In genomic region chr16:50604065-50604418, GRCh38 we compare ENCODE assay signal across 23 cellular contexts. TPM values are rescaled to one million over a fixed set of nuclear protein-coding genes. Genes with fewer than 3 reads are reported as not detected.
A peak's percentile ranks its signal among the peaks of the same experiment; 100 is the strongest.
DNase-seq lines count a peak whose midpoint lies in the region; ATAC-seq, FAIRE-seq and TF ChIP-seq lines count a peak whose summit lies in the region.
"Had no signal": no experiment of that assay in that cellular context is flagged by ENCODE, and none has a peak within 500 bp of the region (broad histone marks: within the 10 kb centered on the region; RNA-seq: fewer than 3 reads in every experiment).

No MANE protein-coding gene starts in this region.

- ATAC-seq in T-cell (replicated peaks in 1 of 4) (no peak), HG03135 (IDR thresholded peaks at IDR 0.05; ENCODE audit: unreplicated experiment) (no peak), HG03521 (IDR thresholded peaks at IDR 0.05; ENCODE audit: unreplicated experiment) (no peak)
- ATAC-seq: body of pancreas; natural killer cell treated with Interleukin-12 subunit alpha and Interleukin-12 subunit beta and Interleukin-15 and Interleukin-18, amount 100 ng/mL, for 72 hours had no signal

- H3K14ac ChIP-seq in H1 (ENCODE audit: insufficient read length): no peak overlapping the region

- H2BK20ac ChIP-seq in H1 (ENCODE audit: low read length): no peak overlapping the region

- TF ChIP-seq EP300 in H1 (IDR thresholded peaks at IDR 0.05; ENCODE audit: borderline replicate concordance in 1 of 2, low read depth in 2 of 2, low read length in 2 of 2) (no peak), tibial nerve (IDR thresholded peaks at IDR 0.05) (no peak)

- H3K27me3 Mint-ChIP-seq in T-cell: no peaks in the 10 kb centered on the region
- peaks cover 7% of the 10 kb centered on the region for H3K27me3 Mint-ChIP-seq in nephron (ENCODE audit: low read depth)
- H3K27me3 Mint-ChIP-seq: activated CD4-positive, alpha-beta memory T cell treated with anti-CD3 and anti-CD28 coated beads for 36 hours; natural killer cell treated with Interleukin-12 subunit alpha and Interleukin-12 subunit beta and Interleukin-15 and Interleukin-18, amount 100 ng/mL, for 72 hours had no signal

- no peaks in the 10 kb centered on the region for H3K23me2 ChIP-seq in H1 (ENCODE audit: low read depth, low read length)

- H3K79me2 ChIP-seq in H1 (ENCODE audit: control insufficient read depth in 1 of 2, insufficient read depth in 2 of 2, low read length in 2 of 2): no peaks in the 10 kb centered on the region

- POLR2A ChIA-PET in T-cell (lab: Charles Lee): no interaction called here
- POLR2A ChIA-PET in H1 (lab: Charles Lee; ENCODE audit: partially characterized antibody): no interaction called here
- POLR2A ChIA-PET in GM10248 (lab: Yijun Ruan, JAX): no interaction called here

- peaks cover 0 to 1% of the 10 kb centered on the region in 2 experiments for H4K20me1 ChIP-seq in H1 (replicated peaks in 1 of 2; ENCODE audit: control insufficient read depth in 1 of 2, insufficient read depth in 2 of 2, low read length in 2 of 2)

- TF ChIP-seq POLR2A in H1 (IDR thresholded peaks at IDR 0.05; ENCODE audit: control extremely low read depth in 1 of 2, low read depth in 2 of 2, low read length in 2 of 2) (no peak), tibial nerve (IDR thresholded peaks at IDR 0.05) (no peak)

- FAIRE-seq in H1 (lab: Jason Lieb, UNC): no peak
- FAIRE-seq: colon, D721Med, endometrium, G401.6, islet of Langerhans had no signal

- H2BK5ac ChIP-seq in H1 (ENCODE audit: low read depth, low read length): no peak overlapping the region

- H2AK5ac ChIP-seq in H1 (ENCODE audit: low read depth, low read length): no peak overlapping the region

- H2BK15ac ChIP-seq in H1 (ENCODE audit: low read length): no peak overlapping the region

- H2BK120ac ChIP-seq in H1 (replicated peaks; ENCODE audit: low read depth, low read length): no peak overlapping the region

- H3K9ac ChIP-seq in H1 (replicated peaks in 1 of 4; ENCODE audit: extremely low read depth in 1 of 4, low read depth in 3 of 4, low read length in 3 of 4): no peak overlapping the region

- H3K18ac ChIP-seq in H1 (ENCODE audit: extremely low read depth, low read length): no peak overlapping the region

- no peaks in the 10 kb centered on the region; a peak in 1 of 7 replicates for H3K4me1 ChIP-seq in H1 (replicated peaks in 1 of 4; ENCODE audit: control insufficient read depth in 3 of 4, insufficient read depth in 4 of 4, low read length in 3 of 4)
- peaks cover 0 to 48% (median 14%) of the 10 kb centered on the region in 4 donors for H3K4me1 ChIP-seq in tibial nerve

- no peak overlapping the region for H3K4me3 Mint-ChIP-seq in T-cell
- H3K4me3 Mint-ChIP-seq in nephron: no peak overlapping the region
- H3K4me3 Mint-ChIP-seq: activated CD4-positive, alpha-beta memory T cell treated with anti-CD3 and anti-CD28 coated beads for 36 hours; natural killer cell treated with Interleukin-12 subunit alpha and Interleukin-12 subunit beta and Interleukin-15 and Interleukin-18, amount 100 ng/mL, for 72 hours had no signal

- H3K23ac ChIP-seq in H1 (ENCODE audit: insufficient read length): no peak overlapping the region

- H3K9me3 ChIP-seq in H1 (ENCODE audit: insufficient read depth in 2 of 2, low read depth in 1 of 2, low read length in 1 of 2) (no peaks in the 10 kb centered on the region), tibial nerve (no peaks in the 10 kb centered on the region)
- H3K9me3 ChIP-seq: body of pancreas had no signal

- no peaks in the 10 kb centered on the region for H3K79me1 ChIP-seq in H1 (ENCODE audit: low read depth, low read length)

- DNase-seq in T-cell (no peak), H1 (ENCODE audit: low read depth in 1 of 2, low spot score in 2 of 2) (no peak), tibial nerve (ENCODE audit: low spot score in 2 of 2) (no peak), GM10248 (ENCODE audit: extremely low spot score) (no peak)
- DNase-seq: activated CD4-positive, alpha-beta memory T cell treated with anti-CD3 and anti-CD28 coated beads for 36 hours; activated T-cell treated with anti-CD3 and anti-CD28 coated beads, Interleukin-2, amount 50 U/mL, for 1 hour; AML-193; GOT3; NCI-H1105 treated with DMSO at 0.1 percent for 48 hours; NCI-H2107; NCI-H524 treated with DMSO at 0.1 percent for 48 hours; Right ventricle myocardium superior had no signal

- no peak overlapping the region for H2BK12ac ChIP-seq in H1 (ENCODE audit: low read depth, low read length)

- no peak overlapping the region for H4K91ac ChIP-seq in H1 (replicated peaks; ENCODE audit: insufficient read length, low read length)

- H3K9me3 Mint-ChIP-seq in T-cell (no peaks in the 10 kb centered on the region), nephron (no peaks in the 10 kb centered on the region)
- H3K9me3 Mint-ChIP-seq: activated CD4-positive, alpha-beta memory T cell treated with anti-CD3 and anti-CD28 coated beads for 36 hours; activated naive CD4-positive, alpha-beta T cell treated with anti-CD3 and anti-CD28 coated beads, Interleukin-2, amount 50 U/mL, for 72 hours; natural killer cell treated with Interleukin-12 subunit alpha and Interleukin-12 subunit beta and Interleukin-15 and Interleukin-18, amount 100 ng/mL, for 72 hours had no signal

- no peaks in the 10 kb centered on the region for H3K36me3 ChIP-seq in H1 (ENCODE audit: control insufficient read depth in 2 of 4, insufficient read depth in 4 of 4, low read length in 3 of 4)
- H3K36me3 ChIP-seq in tibial nerve: no peaks in the 10 kb centered on the region

- H3K4me3 ChIP-seq in H1 (ENCODE audit: extremely low read depth in 1 of 4, insufficient read depth in 2 of 4, low read depth in 3 of 4, low read length in 4 of 4): no peak overlapping the region
- H3K4me3 ChIP-seq in tibial nerve: no peak overlapping the region
- H3K4me3 ChIP-seq: body of pancreas had no signal

- no peak overlapping the region for H4K5ac ChIP-seq in H1 (ENCODE audit: insufficient read length, low read depth, low read length)

- H4K8ac ChIP-seq in H1 (ENCODE audit: extremely low read depth, insufficient read depth, low read length): no peak overlapping the region

- H3K4me1 Mint-ChIP-seq in T-cell: peaks cover 43 to 47% (median 45%) of the 10 kb centered on the region in 3 donors
- peaks cover 82% of the 10 kb centered on the region for H3K4me1 Mint-ChIP-seq in nephron

- no peak for TF ChIP-seq RAD21 in H1 (IDR thresholded peaks at IDR 0.05 in 1 of 2, conservative IDR thresholded peaks at IDR 0.05 in 1 of 2; ENCODE audit: low read depth in 2 of 2, low read length in 2 of 2)

- H3K27ac Mint-ChIP-seq in T-cell: peak overlapping the region; percentile 76 to 82
- H3K27ac Mint-ChIP-seq in nephron: peak overlapping the region in 2 of 3 experiments; percentile 52 to 98
- H3K27ac Mint-ChIP-seq: activated CD4-positive, alpha-beta memory T cell treated with anti-CD3 and anti-CD28 coated beads for 36 hours; natural killer cell treated with Interleukin-12 subunit alpha and Interleukin-12 subunit beta and Interleukin-15 and Interleukin-18, amount 100 ng/mL, for 72 hours had no signal

- TF ChIP-seq CTCF in H1 (IDR thresholded peaks at IDR 0.05; ENCODE audit: control extremely low read depth in 1 of 3, insufficient read depth in 1 of 3, low read depth in 1 of 3, low read length in 3 of 3) (no peak), nephron (IDR thresholded peaks at IDR 0.05; ENCODE audit: unreplicated experiment in 3 of 3) (no peak), tibial nerve (IDR thresholded peaks at IDR 0.05) (no peak), GM10248 (IDR thresholded peaks at IDR 0.05; ENCODE audit: control extremely low read depth, extremely low read depth, low read depth, missing control alignments) (no peak)

- H3K56ac ChIP-seq in H1 (replicated peaks; ENCODE audit: insufficient read length, low read depth, low read length): no peak overlapping the region

- H3K27me3 ChIP-seq in H1 (replicated peaks in 1 of 4; ENCODE audit: control insufficient read depth in 3 of 4, extremely low read depth in 1 of 4, insufficient read depth in 3 of 4, low read length in 3 of 4) (peaks cover 0 to 1% (median 0%) of the 10 kb centered on the region in 4 experiments; a peak in 1 of 7 replicates), tibial nerve (no peaks in the 10 kb centered on the region)
- H3K27me3 ChIP-seq: body of pancreas had no signal

- H3K4me2 ChIP-seq in H1 (ENCODE audit: insufficient read depth in 1 of 2, low read depth in 2 of 2, low read length in 2 of 2): no peak overlapping the region

- no peak overlapping the region for H3K4ac ChIP-seq in H1 (replicated peaks; ENCODE audit: insufficient read length, low read depth, low read length)

- peaks cover 6% of the 10 kb centered on the region for H3K36me3 Mint-ChIP-seq in T-cell
- no peaks in the 10 kb centered on the region for H3K36me3 Mint-ChIP-seq in nephron (ENCODE audit: low read depth)
- H3K36me3 Mint-ChIP-seq: activated CD4-positive, alpha-beta memory T cell treated with anti-CD3 and anti-CD28 coated beads for 36 hours; activated naive CD4-positive, alpha-beta T cell treated with anti-CD3 and anti-CD28 coated beads, Interleukin-2, amount 50 U/mL, for 72 hours; natural killer cell treated with Interleukin-12 subunit alpha and Interleukin-12 subunit beta and Interleukin-15 and Interleukin-18, amount 100 ng/mL, for 72 hours had no signal

- H2AFZ ChIP-seq in H1 (ENCODE audit: low read length): no peak overlapping the region

- no peak overlapping the region for H3K27ac ChIP-seq in H1 (ENCODE audit: low read depth, low read length)
- peak overlapping the region in 3 of 4 donors; percentile 42 to 77 (median 77) for H3K27ac ChIP-seq in tibial nerve
- H3K27ac ChIP-seq: body of pancreas had no signal

- CTCF ChIA-PET in T-cell (lab: Charles Lee) (no interaction called here), H1 (lab: Charles Lee; ENCODE audit: partially characterized antibody) (interaction anchor here (0.5 to 2.4 kb wide), 9 partner anchors 9 to 802 kb away, joined by 3 to 10 read pairs (median 3); no protein-coding TSS in a partner anchor), GM10248 (lab: Yijun Ruan, JAX) (interaction anchor here (1.6 to 1.9 kb wide), 2 partner anchors 61 to 203 kb away, joined by 4 to 5 read pairs; no protein-coding TSS in a partner anchor)

- WGBS in H1 (ENCODE audit: extremely low coverage in 1 of 2, insufficient coverage in 1 of 2, insufficient read length in 1 of 2, insufficient replicate concordance in 2 of 2, low coverage in 1 of 2, low lambda C conversion rate in 2 of 2, missing lambda C conversion rate in 1 of 2), 2 experiments: 100% methylated on average over 2 of the region's 2 CpGs; no CpG with 5 or more reads in 1 of the 2 experiments
- 77 to 91% methylated on average over 2 of the region's 2 CpGs for WGBS in tibial nerve, 2 donors

RNA-seq across cellular contexts. Expression of gene NKD1, which starts 55.8 kb away (rescaled TPM):
- total RNA-seq in T-cell (10 to 100 TPM in 3 of 5 donors, 1 to 10 TPM in 2; 5.5 to 22.2 (median 15.8) TPM), tibial nerve (10 to 100 TPM; 20.1 to 92.4 (median 43.1) TPM)
- total RNA-seq in H1 (2021; fragmentation: NEBNext Ultra II Directional; extraction: Animal tissue kit (Norgen Biotek cat#: 25700)): 3.1 and 4.5 TPM in 2 replicates
- 0.64 and 0.70 TPM in 2 replicates for polyA plus RNA-seq in H1 (2011; rRNA removed)
- 0.69 TPM for polyA plus RNA-seq in H1 (2011; cell fraction: cytosol; rRNA removed)
- 1.6 TPM for polyA plus RNA-seq in H1 (2011; cell fraction: nucleus; rRNA removed)
- 1.0 to 1.8 TPM (median 1.3 TPM) in 4 replicates for polyA plus RNA-seq in H1 (2012, experiment 1 of 2)
- 0.35 TPM for polyA plus RNA-seq in H1 (2012, experiment 2 of 2)
- polyA plus RNA-seq in H1 (2013, experiment 1 of 2): 0.69 TPM
- 0.81 TPM for polyA plus RNA-seq in H1 (2013, experiment 2 of 2)
- polyA minus RNA-seq in H1 (2011; rRNA and poly(A)+ RNA removed): 0.88 and 2.9 TPM in 2 replicates
- polyA minus RNA-seq in H1 (2011; cell fraction: cytosol; rRNA and poly(A)+ RNA removed): 0.59 TPM
- polyA minus RNA-seq in H1 (2011; cell fraction: nucleus; rRNA and poly(A)+ RNA removed): 0.80 TPM

Comparison
In these comparisons a context has a peak if more than half of its experiments do, and no peak if none do; other contexts are left out.
1. CTCF ChIA-PET loops: an anchor here in H1 (0.5 to 2.4 kb wide) and GM10248 (1.6 to 1.9 kb wide); none called in T-cell.